ENCODE assay signal across 34 cellular contexts in genomic region chr4:103264905-103265304, GRCh38.
"Had no signal": no experiment of that assay in that cellular context is flagged by ENCODE, and none has a peak within 500 bp of the region (broad histone marks: within the 10 kb centered on the region; RNA-seq: fewer than 3 reads in every experiment).

No MANE protein-coding gene starts in this region.

- FAIRE-seq: astrocyte, bronchial epithelial cell had no signal

- H3K4me3 ChIP-seq: adrenal gland, ascending aorta, body of pancreas, breast epithelium, cardiac muscle cell had no signal

- H3K36me3 ChIP-seq: adrenal gland, ascending aorta, brain microvascular endothelial cell, breast epithelium, cardiac muscle cell had no signal

- H3K27me3 ChIP-seq: adrenal gland, ascending aorta, body of pancreas, brain microvascular endothelial cell, breast epithelium, cardiac muscle cell had no signal

- H3K9me3 ChIP-seq: adrenal gland, ascending aorta, body of pancreas, breast epithelium had no signal

- H3K27ac ChIP-seq: adrenal gland, ascending aorta, body of pancreas, brain microvascular endothelial cell, breast epithelium, cardiac muscle cell had no signal

- H3K4me1 ChIP-seq: adrenal gland, ascending aorta, body of pancreas, breast epithelium had no signal

- ATAC-seq: activated naive CD4-positive, alpha-beta T cell treated with anti-CD3 and anti-CD28 coated beads, Interleukin-2, amount 50 U/mL, for 72 hours; activated naive CD8-positive, alpha-beta T cell treated with anti-CD3 and anti-CD28 coated beads, Interleukin-2, amount 50 U/mL, for 24 hours; activated T-cell treated with anti-CD3 and anti-CD28 coated beads, Interleukin-2, amount 50 U/mL, for 4 hours; activated T-cell treated with anti-CD3 and anti-CD28 coated beads, Interleukin-2, amount 50 U/mL, for 72 hours; activated T-helper 17 cell treated with anti-CD3 and anti-CD28 coated beads, Interleukin-2, amount 50 U/mL, for 72 hours; body of pancreas had no signal

- DNase-seq: activated effector memory CD4-positive, alpha-beta T cell treated with anti-CD3 and anti-CD28 coated beads, Interleukin-2, amount 50 U/mL, for 16 hours; activated effector memory CD4-positive, alpha-beta T cell treated with Interleukin-2 at 50 U/mL for 16 hours; activated gamma-delta T cell; activated gamma-delta T cell treated with Interleukin-2 at 50 U/mL for 16 hours; activated naive CD4-positive, alpha-beta T cell; activated naive CD4-positive, alpha-beta T cell treated with anti-CD3 and anti-CD28 coated beads for 36 hours; activated naive CD4-positive, alpha-beta T cell treated with anti-CD3 and anti-CD28 coated beads, Interleukin-2, amount 10 ng/mL, durations not matched to agents 7 days and 5 days; activated naive CD4-positive, alpha-beta T cell treated with anti-CD3 and anti-CD28 coated beads, Interleukin-2, amount 50 U/mL, for 16 hours; activated naive CD4-positive, alpha-beta T cell treated with Interleukin-2 at 50 U/mL for 16 hours; activated naive CD8-positive, alpha-beta T cell treated with anti-CD3 and anti-CD28 coated beads for 36 hours; activated naive CD8-positive, alpha-beta T cell treated with anti-CD3 and anti-CD28 coated beads, Interleukin-2, amount 10 ng/mL, durations not matched to agents 7 days and 5 days; activated naive CD8-positive, alpha-beta T cell treated with anti-CD3 and anti-CD28 coated beads, Interleukin-2, amount 50 U/mL, for 24 hours; activated T-cell treated with anti-CD3 and anti-CD28 coated beads, Interleukin-2, amount 50 U/mL, for 1 hour; activated T-cell treated with anti-CD3 and anti-CD28 coated beads, Interleukin-2, amount 50 U/mL, for 24 hours; activated T-cell treated with anti-CD3 and anti-CD28 coated beads, Interleukin-2, amount 50 U/mL, for 4 hours; activated T-cell treated with anti-CD3 and anti-CD28 coated beads, Interleukin-2, amount 50 U/mL, for 48 hours; activated T-cell treated with anti-CD3 and anti-CD28 coated beads, Interleukin-2, amount 50 U/mL, for 72 hours; adrenal gland; amniotic stem cell; amygdala; anterior cingulate cortex; aorta; body of pancreas; brain microvascular endothelial cell; caudate nucleus; central memory CD4-positive, alpha-beta T cell; cerebellar nuclear complex had no signal
